Comparison of ENCODE assay signal across 8 cellular contexts in genomic region chr2:135741043-135741394, GRCh38. TPM values are rescaled to one million over a fixed set of nuclear protein-coding genes. Genes with fewer than 3 reads are reported as not detected.
DNase-seq lines count a peak whose midpoint lies in the region; ATAC-seq and TF ChIP-seq lines count a peak whose summit lies in the region.

No MANE protein-coding gene starts in this region.

- TF ChIP-seq EP300 in gastroesophageal sphincter (IDR thresholded peaks at IDR 0.05) (no peak), sigmoid colon (IDR thresholded peaks at IDR 0.05) (no peak)

- intact Hi-C loops in sigmoid colon (cut with DNase I), result loop anchor here (2.0 to 5.0 kb wide), 4 partner anchors 136 to 689 kb away; partner anchors contain the start of genes DARS1, MCM6, R3HDM1 and RAB3GAP1

- TF ChIP-seq POLR2A in gastroesophageal sphincter (IDR thresholded peaks at IDR 0.05) (no peak), sigmoid colon (IDR thresholded peaks at IDR 0.05) (no peak)

- H3K9me3 Mint-ChIP-seq in WTC11, result peaks cover 3% of the 10 kb centered on the region

- H3K4me2 ChIP-seq in DOHH2 (ENCODE audit: low read length), result peak overlapping the region; percentile 69; the same call in 1 of the 2 replicates

- no peaks in the 10 kb centered on the region for H3K27me3 Mint-ChIP-seq in WTC11 (ENCODE audit: low read depth)

- POLR2A ChIA-PET in WTC11 (lab: Charles Lee), result interaction anchor here (0.7 kb wide), 2 partner anchors 565 to 816 kb away, joined by 4 to 5 read pairs; no protein-coding TSS in a partner anchor

- H3K79me2 ChIP-seq in DOHH2 (ENCODE audit: control insufficient read depth, low read length), result peaks cover 44% of the 10 kb centered on the region

- H3K4me1 ChIP-seq in DOHH2 (ENCODE audit: control insufficient read depth, low read length) (peaks cover 24% of the 10 kb centered on the region), gastroesophageal sphincter (peaks cover 0 to 33% (median 6%) of the 10 kb centered on the region in 3 donors), sigmoid colon (peaks cover 0 to 33% (median 28%) of the 10 kb centered on the region in 4 donors)

- TF ChIP-seq CTCF in DOHH2 (IDR thresholded peaks at IDR 0.05; ENCODE audit: low read depth, low read length, poor library complexity, severe bottlenecking) (no peak), WTC11 (IDR thresholded peaks at IDR 0.05) (no peak), gastroesophageal sphincter (IDR thresholded peaks at IDR 0.05) (no peak), sigmoid colon (IDR thresholded peaks at IDR 0.05) (no peak)

- no peak overlapping the region for H3K27ac ChIP-seq in DOHH2 (ENCODE audit: low read depth, low read length)
- peak overlapping the region in 3 of 4 donors; percentile 98 to 100 (median 100) for H3K27ac ChIP-seq in gastroesophageal sphincter
- H3K27ac ChIP-seq in sigmoid colon, result peak overlapping the region; percentile 89 to 100 (median 100)

- peak overlapping the region; percentile 42; the same call in 1 of the 2 replicates for H3K27ac Mint-ChIP-seq in WTC11

- H3K9me2 ChIP-seq in DOHH2 (replicated peaks; ENCODE audit: control insufficient read depth, low read length), result no peaks in the 10 kb centered on the region; the same call in 1 of the 2 replicates

- ATAC-seq in WTC11, result no peak
- ATAC-seq in gastroesophageal sphincter, result no peak
- no peak for ATAC-seq in HG02678 (IDR thresholded peaks at IDR 0.05; ENCODE audit: unreplicated experiment)

- H3K36me3 ChIP-seq in DOHH2 (ENCODE audit: control insufficient read depth, low read length) (peaks cover 29% of the 10 kb centered on the region), gastroesophageal sphincter (no peaks in the 10 kb centered on the region), sigmoid colon (no peaks in the 10 kb centered on the region)

- no peaks in the 10 kb centered on the region for H3K27me3 ChIP-seq in DOHH2 (ENCODE audit: control insufficient read depth, low read length)
- H3K27me3 ChIP-seq in gastroesophageal sphincter, result no peaks in the 10 kb centered on the region
- no peaks in the 10 kb centered on the region for H3K27me3 ChIP-seq in sigmoid colon

- 0 out of 2 replicates have a peak, but pooled peaks cover under 1% of the 10 kb centered on the region for H3K36me3 Mint-ChIP-seq in WTC11

- H4K20me1 ChIP-seq in DOHH2 (ENCODE audit: control insufficient read depth, insufficient read depth, low read depth, low read length), result peaks cover 13% of the 10 kb centered on the region

- peak overlapping the region; percentile 96 for H3K4me3 Mint-ChIP-seq in WTC11

- 84% methylated on average over 5 to 11 of the region's 11 CpGs for WGBS in gastroesophageal sphincter (ENCODE audit: low coverage in 1 of 2), 2 donors
- WGBS in sigmoid colon, 2 donors, result 85 to 86% methylated on average over 11 of the region's 11 CpGs

- DNase-seq in WTC11 (ENCODE audit: low spot score), result no peak
- no peak for DNase-seq in sigmoid colon
- no peak for DNase-seq in HCEC 1CT
- no peak for DNase-seq in NCI-H2171 treated with DMSO at 0.1 percent for 48 hours (lab: John Stamatoyannopoulos, UW)
- no peak for DNase-seq in SW480 (ENCODE audit: low spot score)

- no peaks in the 10 kb centered on the region for H3F3A ChIP-seq in DOHH2 (ENCODE audit: control insufficient read depth, insufficient read depth)

- H3K4me1 Mint-ChIP-seq in WTC11, result peaks cover 21% of the 10 kb centered on the region

- CTCF ChIA-PET in WTC11 (lab: Charles Lee), result interaction anchor here (0.7 to 2.0 kb wide), 6 partner anchors 14 to 593 kb away, joined by 3 to 9 read pairs (median 4); no protein-coding TSS in a partner anchor

- H3K9me3 ChIP-seq in DOHH2 (ENCODE audit: control insufficient read depth, insufficient read depth, low read length) (no peaks in the 10 kb centered on the region), gastroesophageal sphincter (no peaks in the 10 kb centered on the region), sigmoid colon (no peaks in the 10 kb centered on the region)

- H3K4me3 ChIP-seq in DOHH2 (ENCODE audit: low read length) (peak overlapping the region; percentile 82), gastroesophageal sphincter (peak overlapping the region in 1 of 2 donors; percentile 96), sigmoid colon (peak overlapping the region in 2 of 4 donors; percentile 79 to 98)

TF ChIP-seq in WTC11, 78 proteins besides CTCF, POLR2A, EP300 and RAD21 (continues in another document):
- TF ChIP-seq ZNF138 (CRISPR knock-in tag; conservative IDR thresholded peaks at IDR 0.05) (no peak), TEAD1 (CRISPR knock-in tag; IDR thresholded peaks at IDR 0.05) (no peak), RELA (CRISPR knock-in tag; IDR thresholded peaks at IDR 0.05; ENCODE audit: borderline replicate concordance) (no peak), ETV6 (CRISPR knock-in tag; IDR thresholded peaks at IDR 0.05) (no peak), CBFB (CRISPR knock-in tag; IDR thresholded peaks at IDR 0.05; ENCODE audit: low read depth) (no peak), MLX (CRISPR knock-in tag; IDR thresholded peaks at IDR 0.05) (no peak)
- TF ChIP-seq, protein P1, sequence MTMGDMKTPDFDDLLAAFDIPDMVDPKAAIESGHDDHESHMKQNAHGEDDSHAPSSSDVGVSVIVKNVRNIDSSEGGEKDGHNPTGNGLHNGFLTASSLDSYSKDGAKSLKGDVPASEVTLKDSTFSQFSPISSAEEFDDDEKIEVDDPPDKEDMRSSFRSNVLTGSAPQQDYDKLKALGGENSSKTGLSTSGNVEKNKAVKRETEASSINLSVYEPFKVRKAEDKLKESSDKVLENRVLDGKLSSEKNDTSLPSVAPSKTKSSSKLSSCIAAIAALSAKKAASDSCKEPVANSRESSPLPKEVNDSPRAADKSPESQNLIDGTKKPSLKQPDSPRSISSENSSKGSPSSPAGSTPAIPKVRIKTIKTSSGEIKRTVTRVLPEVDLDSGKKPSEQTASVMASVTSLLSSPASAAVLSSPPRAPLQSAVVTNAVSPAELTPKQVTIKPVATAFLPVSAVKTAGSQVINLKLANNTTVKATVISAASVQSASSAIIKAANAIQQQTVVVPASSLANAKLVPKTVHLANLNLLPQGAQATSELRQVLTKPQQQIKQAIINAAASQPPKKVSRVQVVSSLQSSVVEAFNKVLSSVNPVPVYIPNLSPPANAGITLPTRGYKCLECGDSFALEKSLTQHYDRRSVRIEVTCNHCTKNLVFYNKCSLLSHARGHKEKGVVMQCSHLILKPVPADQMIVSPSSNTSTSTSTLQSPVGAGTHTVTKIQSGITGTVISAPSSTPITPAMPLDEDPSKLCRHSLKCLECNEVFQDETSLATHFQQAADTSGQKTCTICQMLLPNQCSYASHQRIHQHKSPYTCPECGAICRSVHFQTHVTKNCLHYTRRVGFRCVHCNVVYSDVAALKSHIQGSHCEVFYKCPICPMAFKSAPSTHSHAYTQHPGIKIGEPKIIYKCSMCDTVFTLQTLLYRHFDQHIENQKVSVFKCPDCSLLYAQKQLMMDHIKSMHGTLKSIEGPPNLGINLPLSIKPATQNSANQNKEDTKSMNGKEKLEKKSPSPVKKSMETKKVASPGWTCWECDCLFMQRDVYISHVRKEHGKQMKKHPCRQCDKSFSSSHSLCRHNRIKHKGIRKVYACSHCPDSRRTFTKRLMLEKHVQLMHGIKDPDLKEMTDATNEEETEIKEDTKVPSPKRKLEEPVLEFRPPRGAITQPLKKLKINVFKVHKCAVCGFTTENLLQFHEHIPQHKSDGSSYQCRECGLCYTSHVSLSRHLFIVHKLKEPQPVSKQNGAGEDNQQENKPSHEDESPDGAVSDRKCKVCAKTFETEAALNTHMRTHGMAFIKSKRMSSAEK (CRISPR knock-in tag; IDR thresholded peaks at IDR 0.05; ENCODE audit: borderline replicate concordance), result no peak
- TF ChIP-seq, protein P2, sequence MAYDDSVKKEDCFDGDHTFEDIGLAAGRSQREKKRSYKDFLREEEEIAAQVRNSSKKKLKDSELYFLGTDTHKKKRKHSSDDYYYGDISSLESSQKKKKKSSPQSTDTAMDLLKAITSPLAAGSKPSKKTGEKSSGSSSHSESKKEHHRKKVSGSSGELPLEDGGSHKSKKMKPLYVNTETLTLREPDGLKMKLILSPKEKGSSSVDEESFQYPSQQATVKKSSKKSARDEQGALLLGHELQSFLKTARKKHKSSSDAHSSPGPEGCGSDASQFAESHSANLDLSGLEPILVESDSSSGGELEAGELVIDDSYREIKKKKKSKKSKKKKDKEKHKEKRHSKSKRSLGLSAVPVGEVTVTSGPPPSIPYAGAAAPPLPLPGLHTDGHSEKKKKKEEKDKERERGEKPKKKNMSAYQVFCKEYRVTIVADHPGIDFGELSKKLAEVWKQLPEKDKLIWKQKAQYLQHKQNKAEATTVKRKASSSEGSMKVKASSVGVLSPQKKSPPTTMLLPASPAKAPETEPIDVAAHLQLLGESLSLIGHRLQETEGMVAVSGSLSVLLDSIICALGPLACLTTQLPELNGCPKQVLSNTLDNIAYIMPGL (CRISPR knock-in tag; IDR thresholded peaks at IDR 0.05), result no peak
- TF ChIP-seq, protein P3, sequence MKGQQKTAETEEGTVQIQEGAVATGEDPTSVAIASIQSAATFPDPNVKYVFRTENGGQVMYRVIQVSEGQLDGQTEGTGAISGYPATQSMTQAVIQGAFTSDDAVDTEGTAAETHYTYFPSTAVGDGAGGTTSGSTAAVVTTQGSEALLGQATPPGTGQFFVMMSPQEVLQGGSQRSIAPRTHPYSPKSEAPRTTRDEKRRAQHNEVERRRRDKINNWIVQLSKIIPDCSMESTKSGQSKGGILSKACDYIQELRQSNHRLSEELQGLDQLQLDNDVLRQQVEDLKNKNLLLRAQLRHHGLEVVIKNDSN (CRISPR knock-in tag; IDR thresholded peaks at IDR 0.05), result no peak
- TF ChIP-seq, protein P4, sequence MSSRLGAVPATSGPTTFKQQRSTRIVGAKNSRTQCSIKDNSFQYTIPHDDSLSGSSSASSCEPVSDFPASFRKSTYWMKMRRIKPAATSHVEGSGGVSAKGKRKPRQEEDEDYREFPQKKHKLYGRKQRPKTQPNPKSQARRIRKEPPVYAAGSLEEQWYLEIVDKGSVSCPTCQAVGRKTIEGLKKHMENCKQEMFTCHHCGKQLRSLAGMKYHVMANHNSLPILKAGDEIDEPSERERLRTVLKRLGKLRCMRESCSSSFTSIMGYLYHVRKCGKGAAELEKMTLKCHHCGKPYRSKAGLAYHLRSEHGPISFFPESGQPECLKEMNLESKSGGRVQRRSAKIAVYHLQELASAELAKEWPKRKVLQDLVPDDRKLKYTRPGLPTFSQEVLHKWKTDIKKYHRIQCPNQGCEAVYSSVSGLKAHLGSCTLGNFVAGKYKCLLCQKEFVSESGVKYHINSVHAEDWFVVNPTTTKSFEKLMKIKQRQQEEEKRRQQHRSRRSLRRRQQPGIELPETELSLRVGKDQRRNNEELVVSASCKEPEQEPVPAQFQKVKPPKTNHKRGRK (CRISPR knock-in tag; IDR thresholded peaks at IDR 0.05; ENCODE audit: borderline replicate concordance), result no peak

RNA-seq across cellular contexts. Expression of gene UBXN4, which starts 0.6 kb away (rescaled TPM):
- total RNA-seq in WTC11 (2021), result 64.3 to 73.9 TPM (median 68.1 TPM) in 3 replicates
- 10 to 100 TPM; 41.0 to 75.6 (median 59.9) TPM for total RNA-seq in gastroesophageal sphincter
- 10 to 100 TPM; 51.8 to 63.3 (median 59.8) TPM for total RNA-seq in sigmoid colon
- polyA plus RNA-seq in sigmoid colon, result 10 to 100 TPM; 23.4 to 47.9 (median 25.7) TPM
